Comparison of ENCODE assay signal across 18 cellular contexts in genomic region chr15:64311566-64311965, GRCh38. TPM values are rescaled to one million over a fixed set of nuclear protein-coding genes. Genes with fewer than 3 reads are reported as not detected.
DNase-seq lines count a peak whose midpoint lies in the region; ATAC-seq and TF ChIP-seq lines count a peak whose summit lies in the region.
"Had no signal": no experiment of that assay in that cellular context is flagged by ENCODE, and none has a peak within 500 bp of the region (broad histone marks: within the 10 kb centered on the region; RNA-seq: fewer than 3 reads in every experiment).

No MANE protein-coding gene starts in this region.

- H3K4me1 ChIP-seq in CD4-positive, CD25-positive, alpha-beta regulatory T cell (ENCODE audit: control insufficient read depth, insufficient read depth, low read length, poor library complexity, severe bottlenecking), result no peaks in the 10 kb centered on the region
- peaks cover 0 to 2% of the 10 kb centered on the region in 2 donors for H3K4me1 ChIP-seq in aorta (ENCODE audit: control insufficient read depth in 1 of 2, insufficient read depth in 2 of 2, low read length in 2 of 2)
- H3K4me1 ChIP-seq: BE2C, Caco-2 had no signal

- H3K4me3 ChIP-seq in CD4-positive, CD25-positive, alpha-beta regulatory T cell (ENCODE audit: low read depth, low read length), result no peak overlapping the region
- H3K4me3 ChIP-seq in epithelial cell of proximal tubule (ENCODE audit: low read depth, low read length) (no peak overlapping the region), aorta (ENCODE audit: low read length in 2 of 2) (no peak overlapping the region)
- H3K4me3 ChIP-seq: GM23248, HAP-1, K562 had no signal

- H3K36me3 ChIP-seq in CD4-positive, CD25-positive, alpha-beta regulatory T cell (ENCODE audit: control insufficient read depth, insufficient read depth, low read length), result no peaks in the 10 kb centered on the region
- no peaks in the 10 kb centered on the region for H3K36me3 ChIP-seq in aorta (ENCODE audit: control insufficient read depth in 1 of 2, insufficient read depth in 2 of 2, low read length in 1 of 2)
- H3K36me3 ChIP-seq: BE2C had no signal

- H3K4me3 Mint-ChIP-seq in CD4-positive, CD25-positive, alpha-beta regulatory T cell, result no peak overlapping the region
- H3K4me3 Mint-ChIP-seq: CD4-positive, alpha-beta T cell had no signal

- no peaks in the 10 kb centered on the region for H3K9me3 ChIP-seq in CD4-positive, CD25-positive, alpha-beta regulatory T cell (ENCODE audit: control insufficient read depth in 2 of 2, low read length in 2 of 2)
- no peaks in the 10 kb centered on the region for H3K9me3 ChIP-seq in aorta (ENCODE audit: control insufficient read depth, low read length)
- H3K9me3 ChIP-seq: BE2C, Caco-2, HAP-1 had no signal

- no peak for DNase-seq in CD4-positive, CD25-positive, alpha-beta regulatory T cell
- peak; percentile 44 for DNase-seq in epithelial cell of proximal tubule (ENCODE audit: low read depth)
- peak; percentile 8 for DNase-seq in kidney glomerular epithelial cell (lab: John Stamatoyannopoulos, UW)
- peak; percentile 72 for DNase-seq in renal cortical epithelial cell (ENCODE audit: low read depth)
- DNase-seq in anterior cingulate cortex (lab: John Stamatoyannopoulos, UW), result no peak
- DNase-seq in aorta, result no peak
- no peak for DNase-seq in hippocampal formation (lab: John Stamatoyannopoulos, UW)
- DNase-seq: 8988T; BE2C; C1 segment of cervical spinal cord; Caco-2; CD4-positive, alpha-beta T cell; DMS79 treated with DMSO at 0.1 percent for 48 hours; GF-D8; GM23248 had no signal

- H3K4me1 Mint-ChIP-seq in CD4-positive, CD25-positive, alpha-beta regulatory T cell, result peaks cover 19 to 52% (median 34%) of the 10 kb centered on the region in 4 donors

- H3K36me3 Mint-ChIP-seq in CD4-positive, CD25-positive, alpha-beta regulatory T cell, result peaks cover 18% of the 10 kb centered on the region

- H3K27me3 ChIP-seq in CD4-positive, CD25-positive, alpha-beta regulatory T cell (ENCODE audit: control insufficient read depth, insufficient read depth, low read length), result no peaks in the 10 kb centered on the region
- no peaks in the 10 kb centered on the region for H3K27me3 ChIP-seq in aorta (ENCODE audit: control insufficient read depth in 1 of 2, insufficient read depth in 2 of 2, low read length in 1 of 2)
- H3K27me3 ChIP-seq: BE2C had no signal

- no peak for ATAC-seq in CD4-positive, CD25-positive, alpha-beta regulatory T cell (ENCODE audit: low read depth in 2 of 2)
- ATAC-seq in GM21360 (IDR thresholded peaks at IDR 0.05; ENCODE audit: unreplicated experiment) (no peak), aorta (ENCODE audit: low FRiP score) (no peak)
- ATAC-seq: K562 had no signal

- peaks cover 0 to 4% (median 0%) of the 10 kb centered on the region in 7 donors for H3K9me3 Mint-ChIP-seq in CD4-positive, CD25-positive, alpha-beta regulatory T cell
- H3K9me3 Mint-ChIP-seq: CD4-positive, alpha-beta T cell had no signal

- H3K27me3 Mint-ChIP-seq in CD4-positive, CD25-positive, alpha-beta regulatory T cell, result no peaks in the 10 kb centered on the region
- H3K27me3 Mint-ChIP-seq: CD4-positive, alpha-beta T cell had no signal

- no peak overlapping the region for H3K27ac ChIP-seq in CD4-positive, CD25-positive, alpha-beta regulatory T cell (ENCODE audit: insufficient read depth, low read length, poor library complexity, severe bottlenecking)
- H3K27ac ChIP-seq in aorta (ENCODE audit: low read depth in 1 of 2, low read length in 2 of 2), result no peak overlapping the region
- H3K27ac ChIP-seq: GM23248 had no signal

- peak overlapping the region in 2 of 3 donors; percentile 9 to 19 for H3K27ac Mint-ChIP-seq in CD4-positive, CD25-positive, alpha-beta regulatory T cell
- H3K27ac Mint-ChIP-seq: CD4-positive, alpha-beta T cell had no signal

- 93% methylated on average over 6 of the region's 6 CpGs for WGBS in aorta, 2 donors

- TF ChIP-seq CTCF in epithelial cell of proximal tubule (conservative IDR thresholded peaks at IDR 0.05; ENCODE audit: low read depth, low read length), result no peak

- intact Hi-C loops in aorta (cut with DNase I), result no loop called here

RNA-seq across cellular contexts. Expression of gene CSNK1G1, which starts 44.4 kb away (rescaled TPM):
- total RNA-seq in CD4-positive, CD25-positive, alpha-beta regulatory T cell, result 27.6 TPM
- 10 to 100 TPM; 14.4 to 18.8 (median 14.8) TPM for polyA plus RNA-seq in CD4-positive, CD25-positive, alpha-beta regulatory T cell
- total RNA-seq in epithelial cell of proximal tubule (12.0 and 12.3 TPM in 2 replicates), renal cortical epithelial cell (28.1 and 53.5 TPM in 2 replicates), aorta (10 to 100 TPM; 15.1 to 25.3 TPM)
- 1 to 10 TPM; 2.5 to 3.0 TPM for polyA plus RNA-seq in aorta

Comparison
In these comparisons a context has a peak if more than half of its experiments do, and no peak if none do; other contexts are left out.
1. DNase-seq: peak in epithelial cell of proximal tubule (single experiment), kidney glomerular epithelial cell (single experiment) and renal cortical epithelial cell (single experiment); none in CD4-positive, CD25-positive, alpha-beta regulatory T cell (0 of 3), anterior cingulate cortex (0 of 58), aorta (0 of 2) and hippocampal formation (0 of 2).